Comparison of ENCODE assay signal across 11 cellular contexts in the genomic region with DNA sequence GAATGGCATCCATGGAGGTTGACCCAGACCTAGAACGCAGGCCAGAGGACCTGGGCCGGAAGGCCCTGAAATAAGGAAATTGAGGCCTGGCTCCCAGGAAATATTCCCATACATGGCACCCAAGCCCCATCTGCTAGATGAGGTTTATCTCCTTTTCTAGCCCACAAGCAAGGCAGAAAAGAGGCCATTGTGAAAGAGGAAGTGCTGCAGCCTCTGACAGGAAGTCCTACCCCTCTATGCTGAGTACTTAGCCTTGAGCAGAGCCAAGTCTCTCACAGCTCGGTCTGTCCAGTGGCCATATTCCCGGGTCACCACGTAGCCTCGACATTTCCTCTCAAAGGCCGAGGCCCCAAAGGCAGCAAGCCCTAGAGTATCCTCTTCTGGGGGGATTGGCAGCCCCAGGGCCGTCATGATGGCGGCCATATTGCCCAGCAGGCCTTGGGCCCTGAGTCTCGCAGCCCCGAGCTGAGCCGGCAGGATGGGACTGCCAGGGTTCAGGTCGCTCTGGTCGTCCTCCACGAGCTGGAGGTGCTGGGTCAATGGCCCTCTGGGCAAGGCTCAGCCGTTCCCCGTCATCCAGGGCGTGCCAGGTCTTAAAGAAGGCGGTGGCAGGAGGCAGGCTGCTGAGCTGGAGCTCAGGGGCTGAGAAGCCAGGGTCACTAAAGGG. TPM values are rescaled to one million over a fixed set of nuclear protein-coding genes. Genes with fewer than 3 reads are reported as not detected.
DNase-seq lines count a peak whose midpoint lies in the region; ATAC-seq and TF ChIP-seq lines count a peak whose summit lies in the region.
"Had no signal": no experiment of that assay in that cellular context is flagged by ENCODE, and none has a peak within 500 bp of the region (broad histone marks: within the 10 kb centered on the region; RNA-seq: fewer than 3 reads in every experiment).

No MANE protein-coding gene starts in this region.

- H3K4me3 Mint-ChIP-seq in naive thymus-derived CD8-positive, alpha-beta T cell = peak overlapping the region in 3 of 10 donors; percentile 94 to 98 (median 96)

- no peak for ATAC-seq in naive thymus-derived CD8-positive, alpha-beta T cell
- ATAC-seq in GM18861 (IDR thresholded peaks at IDR 0.05; ENCODE audit: unreplicated experiment) = no peak

- DNase-seq in Kasumi-1 (lab: John Stamatoyannopoulos, UW) = peak; percentile 45 to 62
- DNase-seq in adrenal gland = no peak
- no peak for DNase-seq in naive thymus-derived CD8-positive, alpha-beta T cell
- DNase-seq in NCI-H1930 (lab: John Stamatoyannopoulos, UW) = no peak
- DNase-seq in DMS 273 (lab: John Stamatoyannopoulos, UW; ENCODE audit: unreplicated experiment) = no peak
- no peak for DNase-seq in mucosa of gallbladder (ENCODE audit: low spot score)
- DNase-seq: foreskin melanocyte, NCI-H1694 had no signal

- peak overlapping the region; percentile 88 for H3K4me2 ChIP-seq in BLaER1

- H3K36me3 ChIP-seq in BLaER1 = no peaks in the 10 kb centered on the region
- no peaks in the 10 kb centered on the region for H3K36me3 ChIP-seq in adrenal gland (replicated peaks in 1 of 2)
- H3K36me3 ChIP-seq: thoracic aorta had no signal

- H3K36me3 Mint-ChIP-seq in naive thymus-derived CD8-positive, alpha-beta T cell = peaks cover 0 to 2% (median 0%) of the 10 kb centered on the region in 3 donors

- H3K9me3 ChIP-seq in BLaER1 = no peaks in the 10 kb centered on the region
- no peaks in the 10 kb centered on the region for H3K9me3 ChIP-seq in adrenal gland (replicated peaks in 1 of 3)
- H3K9me3 ChIP-seq: thoracic aorta had no signal

- H3K4me1 ChIP-seq in BLaER1 = peaks cover 53% of the 10 kb centered on the region
- H3K4me1 ChIP-seq in adrenal gland (replicated peaks in 1 of 2) = peaks cover 6% of the 10 kb centered on the region in 2 donors

- TF ChIP-seq POLR2A in adrenal gland (IDR thresholded peaks at IDR 0.05) = no peak

- peak overlapping the region; percentile 30; the same call in 1 of the 2 replicates for H3K9ac ChIP-seq in BLaER1

- H3K9me3 Mint-ChIP-seq in naive thymus-derived CD8-positive, alpha-beta T cell = peaks cover 0 to 4% (median 0%) of the 10 kb centered on the region in 9 donors

- H4K20me1 ChIP-seq in BLaER1 = no peaks in the 10 kb centered on the region

- no peak for TF ChIP-seq CTCF in adrenal gland (IDR thresholded peaks at IDR 0.05)

- H3K27ac Mint-ChIP-seq in naive thymus-derived CD8-positive, alpha-beta T cell = peak overlapping the region in 9 of 10 donors; percentile 44 to 100 (median 97)

- H3K27me3 ChIP-seq in BLaER1 (no peaks in the 10 kb centered on the region), adrenal gland (no peaks in the 10 kb centered on the region)

- WGBS in adrenal gland, 4 donors = 78 to 93% (median 86%) methylated on average over 5 to 19 of the region's 19 CpGs

- no peaks in the 10 kb centered on the region for H3K27me3 Mint-ChIP-seq in naive thymus-derived CD8-positive, alpha-beta T cell

- H3K4me3 ChIP-seq in BLaER1 = 0 out of 2 replicates have a peak overlapping the region, but pooled peaks have one; percentile 6
- H3K4me3 ChIP-seq in adrenal gland = no peak overlapping the region
- H3K4me3 ChIP-seq: thoracic aorta had no signal

- H3K4me1 Mint-ChIP-seq in naive thymus-derived CD8-positive, alpha-beta T cell = peaks cover 21 to 46% (median 36%) of the 10 kb centered on the region in 4 donors

- peak overlapping the region; percentile 98 for H3K27ac ChIP-seq in BLaER1
- H3K27ac ChIP-seq in adrenal gland = peak overlapping the region in 4 of 5 donors; percentile 37 to 89 (median 67)

- POLR2A ChIA-PET in naive thymus-derived CD8-positive, alpha-beta T cell (lab: Charles Lee) = interaction anchor here (0.5 to 5.9 kb wide), 6 partner anchors 8 to 172 kb away, joined by 3 to 125 read pairs (median 6); a partner anchor contains a TSS

- intact Hi-C loops in adrenal gland (cut with DNase I) = no loop called here

RNA-seq across cellular contexts. Expression of a gene that starts 7.8 kb away (rescaled TPM):
- 10 to 100 TPM in 4 of 8 donors, 1 to 10 TPM in 4; 3.4 to 13.9 (median 9.1) TPM for total RNA-seq in adrenal gland
- polyA plus RNA-seq in adrenal gland = 1 to 10 TPM; 4.0 to 7.0 (median 4.7) TPM
- total RNA-seq in naive thymus-derived CD8-positive, alpha-beta T cell = 1 to 10 TPM; 1.0 to 1.3 TPM
- polyA plus RNA-seq in naive thymus-derived CD8-positive, alpha-beta T cell = under 1 TPM in 1 of 3 donors, not detected in 2; 0.14 TPM
- total RNA-seq in mucosa of gallbladder = 11.0 TPM

RNA-seq across cellular contexts. Expression of a gene that starts 10.4 kb away (rescaled TPM):
- total RNA-seq in adrenal gland = 10 to 100 TPM; 18.0 to 45.3 (median 30.2) TPM
- 10 to 100 TPM in 2 of 3 donors, 1 to 10 TPM in 1; 7.7 to 88.3 (median 50.1) TPM for polyA plus RNA-seq in adrenal gland
- 10 to 100 TPM; 24.2 to 24.6 TPM for total RNA-seq in naive thymus-derived CD8-positive, alpha-beta T cell
- polyA plus RNA-seq in naive thymus-derived CD8-positive, alpha-beta T cell = 10 to 100 TPM; 33.9 to 38.8 (median 34.7) TPM
- total RNA-seq in mucosa of gallbladder = 37.8 TPM

RNA-seq across cellular contexts. Expression of a gene that starts 19.1 kb away (rescaled TPM):
- 10 to 100 TPM in 7 of 8 donors, 1 to 10 TPM in 1; 6.6 to 17.6 (median 12.5) TPM for total RNA-seq in adrenal gland
- polyA plus RNA-seq in adrenal gland = 10 to 100 TPM in 2 of 3 donors, 1 to 10 TPM in 1; 1.6 to 74.1 (median 14.0) TPM
- 10 to 100 TPM; 13.1 to 16.8 TPM for total RNA-seq in naive thymus-derived CD8-positive, alpha-beta T cell
- polyA plus RNA-seq in naive thymus-derived CD8-positive, alpha-beta T cell = under 1 TPM; 0.06 to 0.29 (median 0.16) TPM
- 27.7 TPM for total RNA-seq in mucosa of gallbladder

RNA-seq across cellular contexts. Expression of a gene that starts 44.6 kb away (rescaled TPM):
- total RNA-seq in adrenal gland (100 to 1,000 TPM in 1 of 8 donors, 10 to 100 TPM in 7; 25.6 to 101 (median 88.5) TPM), mucosa of gallbladder (34.4 TPM)
- polyA plus RNA-seq in adrenal gland = 10 to 100 TPM; 19.5 to 60.5 (median 45.8) TPM
- total RNA-seq in naive thymus-derived CD8-positive, alpha-beta T cell = 10 to 100 TPM; 18.6 to 20.8 TPM
- polyA plus RNA-seq in naive thymus-derived CD8-positive, alpha-beta T cell = 10 to 100 TPM; 15.2 to 16.0 (median 15.5) TPM

RNA-seq across cellular contexts. Expression of a gene that starts 53.3 kb away (rescaled TPM):
- total RNA-seq in adrenal gland (10 to 100 TPM in 6 of 8 donors, 1 to 10 TPM in 2; 6.0 to 23.0 (median 12.8) TPM), mucosa of gallbladder (17.6 TPM)
- 10 to 100 TPM in 2 of 3 donors, 1 to 10 TPM in 1; 8.7 to 40.1 (median 19.1) TPM for polyA plus RNA-seq in adrenal gland
- 10 to 100 TPM; 39.5 to 44.3 TPM for total RNA-seq in naive thymus-derived CD8-positive, alpha-beta T cell
- 1 to 10 TPM in 1 of 3 donors, under 1 TPM in 2; 0.35 to 2.0 (median 0.77) TPM for polyA plus RNA-seq in naive thymus-derived CD8-positive, alpha-beta T cell

Comparison
In these comparisons a context has a peak if more than half of its experiments do, and no peak if none do; other contexts are left out.
1. DNase-seq: peak in Kasumi-1 (2 of 2); none in adrenal gland (0 of 7), naive thymus-derived CD8-positive, alpha-beta T cell (0 of 10), NCI-H1930 (0 of 2), DMS 273 (single experiment) and mucosa of gallbladder (single experiment).